ENCODE assay signal across 12 cellular contexts in the genomic region with DNA sequence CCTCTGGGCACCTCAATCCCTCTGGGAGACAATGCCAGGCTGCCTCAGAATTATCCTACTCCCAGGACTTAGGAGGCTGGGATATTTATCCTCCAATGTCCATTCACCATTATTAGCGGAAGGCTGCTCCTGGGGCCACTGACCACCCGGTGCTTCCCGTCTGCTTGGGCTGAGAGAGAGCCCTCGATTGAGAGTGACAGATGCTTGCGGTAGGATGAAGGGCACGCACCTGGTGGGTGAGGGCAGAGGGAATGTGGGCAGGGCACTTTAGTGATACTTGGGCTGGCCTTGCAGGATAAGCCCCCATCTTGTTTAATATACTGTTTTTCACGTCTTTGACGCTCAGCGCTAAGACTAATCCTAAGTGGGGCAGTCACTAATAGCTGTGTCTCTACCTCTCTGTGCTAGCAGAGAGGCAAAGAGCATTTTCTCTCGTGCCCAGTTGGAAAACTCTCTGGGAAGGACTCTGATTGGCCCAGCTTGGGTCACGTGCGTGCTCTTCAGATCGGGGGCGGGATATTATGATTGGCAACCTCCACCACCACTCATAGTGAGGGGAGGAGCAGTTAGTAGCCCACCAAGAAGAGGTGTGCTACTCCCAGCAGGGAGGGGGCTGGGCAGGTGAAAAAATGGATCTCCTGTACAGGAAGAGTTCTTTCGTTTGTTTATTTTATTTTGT. TPM values are rescaled to one million over a fixed set of nuclear protein-coding genes. Genes with fewer than 3 reads are reported as not detected.
DNase-seq lines count a peak whose midpoint lies in the region; ATAC-seq and TF ChIP-seq lines count a peak whose summit lies in the region.
"Had no signal": no experiment of that assay in that cellular context is flagged by ENCODE, and none has a peak within 500 bp of the region (broad histone marks: within the 10 kb centered on the region; RNA-seq: fewer than 3 reads in every experiment).

No MANE protein-coding gene starts in this region.

- no peaks in the 10 kb centered on the region for H3K79me2 ChIP-seq in DOHH2 (ENCODE audit: control insufficient read depth, low read length)

- H3K27me3 ChIP-seq in DOHH2 (ENCODE audit: control insufficient read depth, low read length) (no peaks in the 10 kb centered on the region), esophagus muscularis mucosa (peaks cover 0 to 17% (median 0%) of the 10 kb centered on the region in 4 donors)
- H3K27me3 ChIP-seq: neutrophil had no signal

- H3K9me2 ChIP-seq in DOHH2 (replicated peaks; ENCODE audit: control insufficient read depth, low read length), result no peaks in the 10 kb centered on the region

- H3K4me3 ChIP-seq in DOHH2 (ENCODE audit: low read length) (peak overlapping the region; percentile 9), esophagus muscularis mucosa (no peak overlapping the region)
- H3K4me3 ChIP-seq in Jurkat, Clone E6-1 (ENCODE audit: low read length), result no peak overlapping the region

- H3K27ac ChIP-seq in DOHH2 (ENCODE audit: low read depth, low read length), result no peak overlapping the region
- no peak overlapping the region for H3K27ac ChIP-seq in esophagus muscularis mucosa (replicated peaks in 1 of 4)
- H3K27ac ChIP-seq: neutrophil had no signal

- DNase-seq in Jurkat, Clone E6-1 (ENCODE audit: low read depth, low spot score), result peak; percentile 76
- DNase-seq in iPS-NIHi7 (ENCODE audit: extremely low spot score) (peak; percentile 94), NCI-H1694 treated with DMSO at 0.1 percent for 48 hours (lab: John Stamatoyannopoulos, UW) (no peak), GF-D8 (lab: John Stamatoyannopoulos, UW) (no peak), esophagus muscularis mucosa (ENCODE audit: extremely low spot score) (no peak)
- no peak for DNase-seq in central memory CD4-positive, alpha-beta T cell
- DNase-seq: activated gamma-delta T cell treated with Interleukin-2 at 50 U/mL for 16 hours, SW 1271 had no signal

- no peaks in the 10 kb centered on the region for H3F3A ChIP-seq in DOHH2 (ENCODE audit: control insufficient read depth, insufficient read depth)

- H3K9me3 ChIP-seq in DOHH2 (ENCODE audit: control insufficient read depth, insufficient read depth, low read length) (peaks cover 3% of the 10 kb centered on the region; the same call in 1 of the 2 replicates), esophagus muscularis mucosa (no peaks in the 10 kb centered on the region)
- H3K9me3 ChIP-seq: neutrophil had no signal

- ATAC-seq in SK-N-SH treated with all-trans-retinoic acid at 6 μM for 48 hours, result peak; percentile 69

- H4K20me1 ChIP-seq in DOHH2 (ENCODE audit: control insufficient read depth, insufficient read depth, low read depth, low read length), result no peaks in the 10 kb centered on the region

- intact Hi-C loops in esophagus muscularis mucosa (cut with DNase I), result no loop called here

- H3K4me1 ChIP-seq in DOHH2 (ENCODE audit: control insufficient read depth, low read length) (peaks cover 15% of the 10 kb centered on the region), esophagus muscularis mucosa (no peaks in the 10 kb centered on the region)

- TF ChIP-seq CTCF in DOHH2 (IDR thresholded peaks at IDR 0.05; ENCODE audit: low read depth, low read length, poor library complexity, severe bottlenecking), result no peak
- no peak for TF ChIP-seq CTCF in esophagus muscularis mucosa (IDR thresholded peaks at IDR 0.05)

- no peak for TF ChIP-seq EP300 in esophagus muscularis mucosa (IDR thresholded peaks at IDR 0.05)

- no peak for TF ChIP-seq POLR2A in esophagus muscularis mucosa (IDR thresholded peaks at IDR 0.05; ENCODE audit: low read depth)

- no peaks in the 10 kb centered on the region for H3K36me3 ChIP-seq in DOHH2 (ENCODE audit: control insufficient read depth, low read length)
- H3K36me3 ChIP-seq in esophagus muscularis mucosa, result no peaks in the 10 kb centered on the region

- WGBS in esophagus muscularis mucosa, result 61% methylated on average over 15 of the region's 15 CpGs

- H3K4me2 ChIP-seq in DOHH2 (ENCODE audit: low read length), result peak overlapping the region; percentile 15

TF ChIP-seq in SK-N-SH treated with all-trans-retinoic acid at 6 μM for 48 hours, 23 proteins besides CTCF, POLR2A, EP300 and RAD21 (continues in another document):
- TF ChIP-seq CREB5 (CRISPR knock-in tag; IDR thresholded peaks at IDR 0.05; ENCODE audit: low read depth) (no peak), RARB (CRISPR knock-in tag; IDR thresholded peaks at IDR 0.05) (no peak), TSHZ2 (CRISPR knock-in tag; IDR thresholded peaks at IDR 0.05) (no peak), PATZ1 (CRISPR knock-in tag; IDR thresholded peaks at IDR 0.05; ENCODE audit: borderline replicate concordance) (no peak), OSR1 (CRISPR knock-in tag; IDR thresholded peaks at IDR 0.05) (no peak), ZC3H10 (CRISPR knock-in tag; IDR thresholded peaks at IDR 0.05) (no peak), PPARA (CRISPR knock-in tag; IDR thresholded peaks at IDR 0.05; ENCODE audit: borderline replicate concordance) (no peak), ZFP30 (CRISPR knock-in tag; IDR thresholded peaks at IDR 0.05) (no peak), SNAI2 (CRISPR knock-in tag; IDR thresholded peaks at IDR 0.05) (no peak), ISL1 (CRISPR knock-in tag; IDR thresholded peaks at IDR 0.05) (no peak), TOX (CRISPR knock-in tag; IDR thresholded peaks at IDR 0.05; ENCODE audit: borderline replicate concordance) (no peak)
- TF ChIP-seq, protein P1, sequence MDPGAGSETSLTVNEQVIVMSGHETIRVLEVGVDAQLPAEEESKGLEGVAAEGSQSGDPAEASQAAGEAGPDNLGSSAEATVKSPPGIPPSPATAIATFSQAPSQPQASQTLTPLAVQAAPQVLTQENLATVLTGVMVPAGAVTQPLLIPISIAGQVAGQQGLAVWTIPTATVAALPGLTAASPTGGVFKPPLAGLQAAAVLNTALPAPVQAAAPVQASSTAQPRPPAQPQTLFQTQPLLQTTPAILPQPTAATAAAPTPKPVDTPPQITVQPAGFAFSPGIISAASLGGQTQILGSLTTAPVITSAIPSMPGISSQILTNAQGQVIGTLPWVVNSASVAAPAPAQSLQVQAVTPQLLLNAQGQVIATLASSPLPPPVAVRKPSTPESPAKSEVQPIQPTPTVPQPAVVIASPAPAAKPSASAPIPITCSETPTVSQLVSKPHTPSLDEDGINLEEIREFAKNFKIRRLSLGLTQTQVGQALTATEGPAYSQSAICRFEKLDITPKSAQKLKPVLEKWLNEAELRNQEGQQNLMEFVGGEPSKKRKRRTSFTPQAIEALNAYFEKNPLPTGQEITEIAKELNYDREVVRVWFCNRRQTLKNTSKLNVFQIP (CRISPR knock-in tag; IDR thresholded peaks at IDR 0.05; ENCODE audit: borderline replicate concordance, low read depth), result no peak

RNA-seq across cellular contexts. Expression of gene PARS2, which starts 10.6 kb away (rescaled TPM):
- polyA plus RNA-seq in Jurkat, Clone E6-1 (2012; ENCODE audit: insufficient read depth, insufficient read length), result 6.9 TPM
- 1 to 10 TPM; 4.0 to 7.5 (median 5.7) TPM for total RNA-seq in esophagus muscularis mucosa

RNA-seq across cellular contexts. Expression of gene TTC22, which starts 26.2 kb away (rescaled TPM):
- polyA plus RNA-seq in Jurkat, Clone E6-1 (2012; ENCODE audit: insufficient read depth, insufficient read length), result not detected
- under 1 TPM; under 0.01 to 0.17 (median 0.09) TPM for total RNA-seq in esophagus muscularis mucosa
- total RNA-seq: glomerular endothelial cell had no signal

RNA-seq across cellular contexts. Expression of gene TTC4, which starts 59.3 kb away (rescaled TPM):
- 42.3 TPM for polyA plus RNA-seq in Jurkat, Clone E6-1 (2012; ENCODE audit: insufficient read depth, insufficient read length)
- total RNA-seq in esophagus muscularis mucosa, result 10 to 100 TPM; 10.8 to 16.4 (median 13.8) TPM

Comparison
In these comparisons a context has a peak if more than half of its experiments do, and no peak if none do; other contexts are left out.
1. DNase-seq: peak in Jurkat, Clone E6-1 (single experiment) and iPS-NIHi7 (single experiment); none in central memory CD4-positive, alpha-beta T cell (single experiment), NCI-H1694 treated with DMSO at 0.1 percent for 48 hours (single experiment), GF-D8 (single experiment) and esophagus muscularis mucosa (single experiment).